In the genomic region with DNA sequence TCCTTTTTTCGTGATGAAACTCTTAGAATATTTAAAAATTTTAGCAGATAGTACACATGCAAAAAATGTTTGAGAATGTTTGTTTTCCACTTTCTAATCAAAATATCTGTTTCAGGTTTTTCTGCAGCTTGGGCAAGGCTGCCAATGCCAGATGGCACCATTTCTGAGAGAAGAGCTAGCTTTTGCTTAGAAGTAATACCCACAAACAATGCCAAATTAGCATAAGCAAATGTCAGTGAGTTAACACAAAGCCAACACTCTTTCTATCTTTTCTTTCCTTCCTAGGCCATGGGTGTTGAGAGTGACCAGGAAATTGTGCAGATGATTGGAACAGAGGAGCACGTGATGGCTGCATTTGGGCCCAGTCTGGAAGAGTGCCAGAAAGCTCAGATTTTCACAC, we compare ENCODE assay signal across 20 cellular contexts. TPM values are rescaled to one million over a fixed set of nuclear protein-coding genes. Genes with fewer than 3 reads are reported as not detected.
A peak's percentile ranks its signal among the peaks of the same experiment; 100 is the strongest.
DNase-seq lines count a peak whose midpoint lies in the region; ATAC-seq, FAIRE-seq and TF ChIP-seq lines count a peak whose summit lies in the region.
"Had no signal": no experiment of that assay in that cellular context is flagged by ENCODE, and none has a peak within 500 bp of the region (broad histone marks: within the 10 kb centered on the region; RNA-seq: fewer than 3 reads in every experiment).

No MANE protein-coding gene starts in this region.

- 92% methylated on average over 2 of the region's 2 CpGs for WGBS in A549 (ENCODE audit: missing lambda C conversion rate)
- WGBS in prostate gland, result 94% methylated on average over 2 of the region's 2 CpGs

- H3K27ac Mint-ChIP-seq in brain, result peak overlapping the region in 3 of 5 experiments; percentile 15 to 76 (median 56)
- H3K27ac Mint-ChIP-seq: CD14-positive monocyte; CD4-positive, alpha-beta memory T cell; H9 had no signal

- DNase-seq in NCI-H1694 (lab: John Stamatoyannopoulos, UW), result peak; percentile 22
- no peak for DNase-seq in NCI-H1694 treated with DMSO at 0.1 percent for 48 hours (lab: John Stamatoyannopoulos, UW)
- DNase-seq in A549 (ENCODE audit: low read depth in 1 of 2, low spot score in 1 of 2), result no peak
- DNase-seq in COLO668 (lab: John Stamatoyannopoulos, UW; ENCODE audit: unreplicated experiment), result peak; percentile 8
- no peak for DNase-seq in prostate gland (ENCODE audit: low spot score)
- DNase-seq: AML-193; Calu3; CD4-positive, alpha-beta memory T cell; GDM1; H9; IMR-90 had no signal

- H3K27ac ChIP-seq in A549 (no peak overlapping the region), prostate gland (no peak overlapping the region)
- H3K27ac ChIP-seq: BLaER1 had no signal

- H3K9me3 ChIP-seq in A549 (no peaks in the 10 kb centered on the region), prostate gland (no peaks in the 10 kb centered on the region)

- peaks cover 63% of the 10 kb centered on the region for H3K36me3 Mint-ChIP-seq in brain

- peaks cover 9 to 17% (median 13%) of the 10 kb centered on the region in 5 experiments for H3K9me3 Mint-ChIP-seq in brain
- H3K9me3 Mint-ChIP-seq: CD4-positive, alpha-beta memory T cell had no signal

- H3K36me3 ChIP-seq in prostate gland, result no peaks in the 10 kb centered on the region

- H3K4me2 ChIP-seq in A549, result no peak overlapping the region
- H3K4me2 ChIP-seq: BLaER1 had no signal

- FAIRE-seq in A549 (lab: Jason Lieb, UNC), result peak; percentile 32
- FAIRE-seq: GM12892, GM18507, H1, HTR-8/SVneo, K562 had no signal

- TF ChIP-seq CTCF in A549 (IDR thresholded peaks at IDR 0.05), result no peak
- TF ChIP-seq CTCF in brain (conservative IDR thresholded peaks at IDR 0.05), result no peak
- TF ChIP-seq CTCF in prostate gland (IDR thresholded peaks at IDR 0.05), result no peak

- H3K4me1 Mint-ChIP-seq in brain, result peaks cover 18% of the 10 kb centered on the region
- H3K4me1 Mint-ChIP-seq: CD14-positive monocyte; CD4-positive, alpha-beta memory T cell had no signal

- H3K4me3 ChIP-seq in A549, result no peak overlapping the region
- no peak overlapping the region for H3K4me3 ChIP-seq in prostate gland
- H3K4me3 ChIP-seq: BLaER1, K562 had no signal

- TF ChIP-seq RAD21 in A549 (conservative IDR thresholded peaks at IDR 0.05 in 1 of 2, IDR thresholded peaks at IDR 0.05 in 1 of 2), result no peak

- TF ChIP-seq EP300 in A549 (IDR thresholded peaks at IDR 0.05), result no peak

- intact Hi-C loops in prostate gland (cut with DNase I), result no loop called here

- CTCF ChIA-PET in A549 (lab: Yijun Ruan, JAX), result interaction anchor here (0.7 to 2.5 kb wide), 4 partner anchors 15 to 449 kb away, joined by 3 to 9 read pairs (median 6); no protein-coding TSS in a partner anchor

- peak overlapping the region in 1 of 5 experiments; percentile 10 for H3K4me3 Mint-ChIP-seq in brain
- H3K4me3 Mint-ChIP-seq: CD14-positive monocyte; CD4-positive, alpha-beta memory T cell; H9 had no signal

- no peaks in the 10 kb centered on the region for H3K27me3 ChIP-seq in prostate gland (replicated peaks; ENCODE audit: insufficient read depth)
- H3K27me3 ChIP-seq: BLaER1 had no signal

- ATAC-seq in A549, result no peak
- ATAC-seq in GM18511 (IDR thresholded peaks at IDR 0.05; ENCODE audit: unreplicated experiment), result no peak
- ATAC-seq: K562 had no signal

- peaks cover 3% of the 10 kb centered on the region for H3K27me3 Mint-ChIP-seq in brain
- H3K27me3 Mint-ChIP-seq: CD4-positive, alpha-beta memory T cell had no signal

- H3K4me1 ChIP-seq in A549 (no peaks in the 10 kb centered on the region), prostate gland (replicated peaks) (no peaks in the 10 kb centered on the region)
- H3K4me1 ChIP-seq: BLaER1 had no signal

- POLR2A ChIA-PET in A549 (lab: Yijun Ruan, JAX), result no interaction called here

- TF ChIP-seq POLR2A in A549 (IDR thresholded peaks at IDR 0.05; ENCODE audit: low read length), result no peak
- TF ChIP-seq POLR2A in prostate gland (IDR thresholded peaks at IDR 0.05), result no peak

TF ChIP-seq in A549, 52 proteins besides CTCF, POLR2A, EP300 and RAD21:
- TF ChIP-seq, protein P1, sequence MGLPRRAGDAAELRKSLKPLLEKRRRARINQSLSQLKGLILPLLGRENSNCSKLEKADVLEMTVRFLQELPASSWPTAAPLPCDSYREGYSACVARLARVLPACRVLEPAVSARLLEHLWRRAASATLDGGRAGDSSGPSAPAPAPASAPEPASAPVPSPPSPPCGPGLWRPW (IDR thresholded peaks at IDR 0.05), result no peak

RNA-seq across cellular contexts. Expression of gene POLR3B, which starts 35.2 kb away (rescaled TPM):
- polyA plus RNA-seq in A549 (2011; rRNA removed) (9.5 and 10.7 TPM in 2 replicates), A549 (2017; fragmentation: RNase III; extraction: RNeasy Plus Mini Kit Qiagen cat#74134 plus additional on column Dnase treatment) (5.4 to 6.1 TPM (median 5.7 TPM) in 3 replicates), brain (ENCODE audit: insufficient read depth, low read depth, low replicate concordance) (5.5 TPM)
- 2.9 and 3.1 TPM in 2 replicates for polyA plus RNA-seq in A549 (2012; cell fraction: cytosol; rRNA removed)
- polyA plus RNA-seq in A549 (2012; cell fraction: nucleus; rRNA removed), result 3.1 and 4.0 TPM in 2 replicates
- 12.3 and 12.5 TPM in 2 replicates for polyA minus RNA-seq in A549 (2011; rRNA and poly(A)+ RNA removed)
- 1 to 10 TPM; 8.6 to 9.5 TPM for total RNA-seq in prostate gland

Comparison
In these comparisons a context has a peak if more than half of its experiments do, and no peak if none do; other contexts are left out.
1. DNase-seq: peak in NCI-H1694 (single experiment) and COLO668 (single experiment); none in NCI-H1694 treated with DMSO at 0.1 percent for 48 hours (single experiment), A549 (0 of 2) and prostate gland (single experiment).